ENCODE assay signal across 1 cellular context in the genomic region with DNA sequence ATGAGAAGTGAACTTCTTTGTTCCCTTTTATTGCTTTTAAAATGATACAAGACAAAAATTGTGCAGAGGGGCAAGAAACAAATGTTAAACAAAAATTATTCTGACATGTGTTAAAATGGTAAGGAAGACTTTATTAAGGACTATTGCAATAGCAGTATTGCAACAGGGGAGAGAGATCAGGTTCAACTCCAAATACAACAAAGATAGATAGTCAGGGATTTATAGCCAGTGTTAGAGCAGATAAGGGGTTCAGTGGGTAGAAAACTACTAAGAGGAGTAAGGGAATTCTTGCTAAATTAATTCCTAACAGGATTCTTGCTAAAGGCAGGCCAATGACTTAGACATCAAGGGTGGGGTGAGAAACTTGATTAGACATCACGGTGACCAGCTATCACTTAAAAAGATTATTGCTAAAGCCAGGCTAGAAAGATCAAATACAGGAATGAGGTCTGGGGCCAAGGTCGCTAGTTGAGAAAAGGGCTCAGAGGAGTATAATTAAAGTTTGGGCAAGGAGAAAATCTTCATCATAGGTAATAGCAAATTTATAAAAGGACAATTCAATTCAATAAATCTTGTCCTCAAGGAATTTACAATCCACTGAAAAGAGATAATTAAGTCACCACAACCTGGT.
TF ChIP-seq lines count a peak whose summit lies in the region.

No MANE protein-coding gene starts in this region.

TF ChIP-seq in HepG2, 621 proteins besides CTCF, POLR2A, EP300 and RAD21:
- TF ChIP-seq ZNF598 (CRISPR knock-in tag; IDR thresholded peaks at IDR 0.05; ENCODE audit: borderline replicate concordance) = no peak
TF ChIP-seq in HepG2: peak in this region for 0.
